9 cellular contexts compared by ENCODE assay signal in genomic region chr5:147949711-147950573, GRCh38. TPM values are rescaled to one million over a fixed set of nuclear protein-coding genes. Genes with fewer than 3 reads are reported as not detected.
DNase-seq lines count a peak whose midpoint lies in the region; TF ChIP-seq lines count a peak whose summit lies in the region.
"Had no signal": no experiment of that assay in that cellular context is flagged by ENCODE, and none has a peak within 500 bp of the region (broad histone marks: within the 10 kb centered on the region; RNA-seq: fewer than 3 reads in every experiment).

No MANE protein-coding gene starts in this region.

- intact Hi-C loops in ascending aorta (cut with DNase I), result loop anchor here (10.0 kb wide), 1 partner anchor 775 kb away; no protein-coding TSS in a partner anchor
- intact Hi-C loops in activated T-helper 2 cell treated with anti-CD3 and anti-CD28 coated beads, Interferon-gamma antibody, Interleukin-2, Interleukin-4, amounts not matched to agents 10 μg/mL and 5 μg/mL and 100 μg/mL, durations not matched to agents 14 hours and 24 hours and 36 hours (cut with micrococcal nuclease), result loop anchor here (2.0 kb wide), 1 partner anchor 781 kb away; no protein-coding TSS in a partner anchor

- H3K36me3 Mint-ChIP-seq in activated T-helper 2 cell treated with anti-CD3 and anti-CD28 coated beads, Interferon-gamma antibody, Interleukin-2, Interleukin-4, amounts not matched to agents 10 μg/mL and 5 μg/mL and 100 μg/mL, durations not matched to agents 14 hours and 24 hours and 36 hours (ENCODE audit: low read depth), result no peaks in the 10 kb centered on the region

- no peak overlapping the region for H3K4me3 Mint-ChIP-seq in activated T-helper 2 cell treated with anti-CD3 and anti-CD28 coated beads, Interferon-gamma antibody, Interleukin-2, Interleukin-4, amounts not matched to agents 10 μg/mL and 5 μg/mL and 100 μg/mL, durations not matched to agents 14 hours and 24 hours and 36 hours (ENCODE audit: low read depth)

- H3K9me3 ChIP-seq in ascending aorta, result no peaks in the 10 kb centered on the region
- H3K9me3 ChIP-seq: BLaER1 treated with 17β-estradiol and CSF1 and Interleukin-3, amounts not matched to agents 10 nM and 100 nM had no signal

- no peaks in the 10 kb centered on the region for H3K4me1 Mint-ChIP-seq in activated T-helper 2 cell treated with anti-CD3 and anti-CD28 coated beads, Interferon-gamma antibody, Interleukin-2, Interleukin-4, amounts not matched to agents 10 μg/mL and 5 μg/mL and 100 μg/mL, durations not matched to agents 14 hours and 24 hours and 36 hours (ENCODE audit: low read depth)

- no peaks in the 10 kb centered on the region for H3K27me3 ChIP-seq in ascending aorta
- H3K27me3 ChIP-seq: BLaER1 treated with 17β-estradiol and CSF1 and Interleukin-3, amounts not matched to agents 10 nM and 100 nM had no signal

- H3K27ac ChIP-seq in ascending aorta, result no peak overlapping the region
- H3K27ac ChIP-seq: BLaER1 treated with 17β-estradiol and CSF1 and Interleukin-3, amounts not matched to agents 10 nM and 100 nM had no signal

- H3K4me3 ChIP-seq in HFF-Myc (replicated peaks; ENCODE audit: low read depth, low read length) (no peak overlapping the region), ascending aorta (no peak overlapping the region)
- H3K4me3 ChIP-seq: BLaER1 treated with 17β-estradiol and CSF1 and Interleukin-3, amounts not matched to agents 10 nM and 100 nM had no signal

- no peaks in the 10 kb centered on the region for H3K36me3 ChIP-seq in ascending aorta
- H3K36me3 ChIP-seq: BLaER1 treated with 17β-estradiol and CSF1 and Interleukin-3, amounts not matched to agents 10 nM and 100 nM had no signal

- no peaks in the 10 kb centered on the region for H3K4me1 ChIP-seq in ascending aorta

- no peak overlapping the region for H3K27ac Mint-ChIP-seq in activated T-helper 2 cell treated with anti-CD3 and anti-CD28 coated beads, Interferon-gamma antibody, Interleukin-2, Interleukin-4, amounts not matched to agents 10 μg/mL and 5 μg/mL and 100 μg/mL, durations not matched to agents 14 hours and 24 hours and 36 hours

- peak; percentile 24 for TF ChIP-seq CTCF in HFF-Myc (IDR thresholded peaks at IDR 0.05; ENCODE audit: low read depth, low read length, missing control alignments)
- peak; percentile 31 to 61 (median 51) for TF ChIP-seq CTCF in ascending aorta (IDR thresholded peaks at IDR 0.05)

- DNase-seq in DMS79 treated with DMSO at 0.1 percent for 48 hours (lab: John Stamatoyannopoulos, UW), result peak; percentile 34
- DNase-seq in DMS79 (lab: John Stamatoyannopoulos, UW), result no peak
- DNase-seq in HFF-Myc (ENCODE audit: extremely low read depth, low read depth), result peak; percentile 11
- peak; percentile 36 for DNase-seq in NCI-H1436 (lab: John Stamatoyannopoulos, UW)
- DNase-seq in ascending aorta (ENCODE audit: low spot score in 2 of 2), result no peak
- DNase-seq in iris pigment epithelial cell (ENCODE audit: low read depth), result peak; percentile 48
- no peak for DNase-seq in stimulated activated CD4-positive, alpha-beta T cell treated with anti-CD3 and anti-CD28 coated beads, Interleukin-15, amount 100 ng/mL, for 24 hours
- DNase-seq in activated T-helper 2 cell treated with anti-CD3 and anti-CD28 coated beads, Interferon-gamma antibody, Interleukin-2, Interleukin-4, amounts not matched to agents 10 μg/mL and 5 μg/mL and 100 μg/mL, durations not matched to agents 14 hours and 24 hours and 36 hours (ENCODE audit: low spot score), result no peak

- H3K27me3 Mint-ChIP-seq in activated T-helper 2 cell treated with anti-CD3 and anti-CD28 coated beads, Interferon-gamma antibody, Interleukin-2, Interleukin-4, amounts not matched to agents 10 μg/mL and 5 μg/mL and 100 μg/mL, durations not matched to agents 14 hours and 24 hours and 36 hours (ENCODE audit: low read depth), result no peaks in the 10 kb centered on the region

- no peaks in the 10 kb centered on the region for H3K9me3 Mint-ChIP-seq in activated T-helper 2 cell treated with anti-CD3 and anti-CD28 coated beads, Interferon-gamma antibody, Interleukin-2, Interleukin-4, amounts not matched to agents 10 μg/mL and 5 μg/mL and 100 μg/mL, durations not matched to agents 14 hours and 24 hours and 36 hours

RNA-seq across cellular contexts. Expression of gene C5orf46, which starts 43.6 kb away (rescaled TPM):
- 62.8 TPM for total RNA-seq in ascending aorta
- total RNA-seq in activated T-helper 2 cell treated with anti-CD3 and anti-CD28 coated beads, Interferon-gamma antibody, Interleukin-2, Interleukin-4, amounts not matched to agents 10 μg/mL and 5 μg/mL and 100 μg/mL, durations not matched to agents 14 hours and 24 hours and 36 hours, result not detected in 2 replicates

Comparison
In these comparisons a context has a peak if more than half of its experiments do, and no peak if none do; other contexts are left out.
1. DNase-seq: peak in DMS79 treated with DMSO at 0.1 percent for 48 hours (single experiment), HFF-Myc (single experiment), NCI-H1436 (single experiment) and iris pigment epithelial cell (single experiment); none in DMS79 (single experiment), ascending aorta (0 of 2), stimulated activated CD4-positive, alpha-beta T cell treated with anti-CD3 and anti-CD28 coated beads, Interleukin-15, amount 100 ng/mL, for 24 hours (single experiment) and activated T-helper 2 cell treated with anti-CD3 and anti-CD28 coated beads, Interferon-gamma antibody, Interleukin-2, Interleukin-4, amounts not matched to agents 10 μg/mL and 5 μg/mL and 100 μg/mL, durations not matched to agents 14 hours and 24 hours and 36 hours (single experiment).
2. RNA of gene C5orf46, which starts 43.6 kb away (total RNA-seq): 62.8 TPM in ascending aorta (single experiment); not detected in activated T-helper 2 cell treated with anti-CD3 and anti-CD28 coated beads, Interferon-gamma antibody, Interleukin-2, Interleukin-4, amounts not matched to agents 10 μg/mL and 5 μg/mL and 100 μg/mL, durations not matched to agents 14 hours and 24 hours and 36 hours; every median in the first group is over 10 times any median in the second.